ENCODE assay signal across 1 cellular context in genomic region chr12:69359531-69360347, GRCh38.
TF ChIP-seq lines count a peak whose summit lies in the region.

YEATS4 (plus strand) TSS chr12:69359743; CDS start chr12:69359973, 230 bp downstream.

TF ChIP-seq in HepG2, 621 proteins besides CTCF, POLR2A, EP300 and RAD21 (continued from another document and continues in another):
- 0 out of 2 replicates have a peak, but pooled peaks have one; percentile 80 for TF ChIP-seq GTF3A (CRISPR knock-in tag; conservative IDR thresholded peaks at IDR 0.05)
- peak; percentile 73; the same call in 1 of the 2 replicates for TF ChIP-seq ZNF20 (CRISPR knock-in tag; IDR thresholded peaks at IDR 0.05)
- peak; percentile 89 for TF ChIP-seq ATF7-NPFF (CRISPR knock-in tag; IDR thresholded peaks at IDR 0.05; ENCODE audit: low read depth)
- no peak for TF ChIP-seq DMTF1 (CRISPR knock-in tag; IDR thresholded peaks at IDR 0.05)
- TF ChIP-seq ZNF260 (CRISPR knock-in tag; IDR thresholded peaks at IDR 0.05; ENCODE audit: borderline replicate concordance, low read depth), result no peak
- peak; percentile 94 for TF ChIP-seq TFDP1 (CRISPR knock-in tag; IDR thresholded peaks at IDR 0.05; ENCODE audit: borderline replicate concordance)
- TF ChIP-seq ZNF709 (CRISPR knock-in tag; IDR thresholded peaks at IDR 0.05), result peak; percentile 33; the same call in 1 of the 2 replicates
- no peak for TF ChIP-seq ZNF296 (CRISPR knock-in tag; conservative IDR thresholded peaks at IDR 0.05)
- TF ChIP-seq ZNF503 (CRISPR knock-in tag; IDR thresholded peaks at IDR 0.05), result no peak
- TF ChIP-seq THAP9 (CRISPR knock-in tag; IDR thresholded peaks at IDR 0.05; ENCODE audit: borderline replicate concordance), result peak; percentile 81; the same call in 1 of the 2 replicates
- no peak for TF ChIP-seq ZBTB42 (CRISPR knock-in tag; IDR thresholded peaks at IDR 0.05)
- no peak for TF ChIP-seq HMGXB3 (CRISPR knock-in tag; IDR thresholded peaks at IDR 0.05; ENCODE audit: borderline replicate concordance)
- TF ChIP-seq ETS1 (CRISPR knock-in tag; IDR thresholded peaks at IDR 0.05), result no peak
- TF ChIP-seq ZHX2 (IDR thresholded peaks at IDR 0.05; ENCODE audit: low read depth), result no peak; the same call in 1 of the 2 replicates
- 0 out of 2 replicates have a peak, but pooled peaks have one; percentile 25 for TF ChIP-seq ZHX2 (CRISPR knock-in tag; IDR thresholded peaks at IDR 0.05; ENCODE audit: borderline replicate concordance)
- TF ChIP-seq ZNF362 (CRISPR knock-in tag; IDR thresholded peaks at IDR 0.05; ENCODE audit: borderline replicate concordance), result peak; percentile 84
- no peak for TF ChIP-seq SETDB1 (CRISPR knock-in tag; IDR thresholded peaks at IDR 0.05; ENCODE audit: borderline replicate concordance)
- no peak for TF ChIP-seq ZNF644 (CRISPR knock-in tag; IDR thresholded peaks at IDR 0.05; ENCODE audit: low read depth)
- no peak for TF ChIP-seq ZNF7 (CRISPR knock-in tag; IDR thresholded peaks at IDR 0.05)
- no peak for TF ChIP-seq NBN (conservative IDR thresholded peaks at IDR 0.05)
- TF ChIP-seq ZNF746 (CRISPR knock-in tag; IDR thresholded peaks at IDR 0.05), result peak; percentile 82
- peak; percentile 72 for TF ChIP-seq GATAD1 (CRISPR knock-in tag; IDR thresholded peaks at IDR 0.05)
- TF ChIP-seq ZNF282 (IDR thresholded peaks at IDR 0.05; ENCODE audit: partially characterized antibody), result no peak
- TF ChIP-seq NR2F1 (CRISPR knock-in tag; IDR thresholded peaks at IDR 0.05), result peak in 1 of 2 experiments; percentile 51; a peak in 1 of 4 replicates
- no peak; the same call in 1 of the 2 replicates for TF ChIP-seq PITX1 (CRISPR knock-in tag; IDR thresholded peaks at IDR 0.05)
- peak; percentile 32; the same call in 1 of the 2 replicates for TF ChIP-seq KLF12 (CRISPR knock-in tag; IDR thresholded peaks at IDR 0.05; ENCODE audit: borderline replicate concordance)
- no peak; the same call in 1 of the 2 replicates for TF ChIP-seq ZNF44 (CRISPR knock-in tag; IDR thresholded peaks at IDR 0.05)
- TF ChIP-seq ZNF839 (CRISPR knock-in tag; IDR thresholded peaks at IDR 0.05; ENCODE audit: borderline replicate concordance), result no peak
- TF ChIP-seq ZNF569 (CRISPR knock-in tag; IDR thresholded peaks at IDR 0.05; ENCODE audit: borderline replicate concordance), result no peak; the same call in 1 of the 2 replicates
- TF ChIP-seq SMYD3 (CRISPR knock-in tag; IDR thresholded peaks at IDR 0.05), result peak; percentile 99
- no peak for TF ChIP-seq CBX2 (IDR thresholded peaks at IDR 0.05; ENCODE audit: low read depth, low read length)
- no peak for TF ChIP-seq CBX2 (CRISPR knock-in tag; IDR thresholded peaks at IDR 0.05; ENCODE audit: low read depth)
- TF ChIP-seq KDM3A (CRISPR knock-in tag; IDR thresholded peaks at IDR 0.05; ENCODE audit: low read depth), result 0 out of 2 replicates have a peak, but pooled peaks have one; percentile 20
- peak; percentile 55 for TF ChIP-seq ZKSCAN1 (IDR thresholded peaks at IDR 0.05; ENCODE audit: low read length)
- no peak for TF ChIP-seq NFE2 (CRISPR knock-in tag; IDR thresholded peaks at IDR 0.05)
- no peak for TF ChIP-seq ZNF672 (CRISPR knock-in tag; IDR thresholded peaks at IDR 0.05)
